Comparison of ENCODE assay signal across 9 cellular contexts in the genomic region with DNA sequence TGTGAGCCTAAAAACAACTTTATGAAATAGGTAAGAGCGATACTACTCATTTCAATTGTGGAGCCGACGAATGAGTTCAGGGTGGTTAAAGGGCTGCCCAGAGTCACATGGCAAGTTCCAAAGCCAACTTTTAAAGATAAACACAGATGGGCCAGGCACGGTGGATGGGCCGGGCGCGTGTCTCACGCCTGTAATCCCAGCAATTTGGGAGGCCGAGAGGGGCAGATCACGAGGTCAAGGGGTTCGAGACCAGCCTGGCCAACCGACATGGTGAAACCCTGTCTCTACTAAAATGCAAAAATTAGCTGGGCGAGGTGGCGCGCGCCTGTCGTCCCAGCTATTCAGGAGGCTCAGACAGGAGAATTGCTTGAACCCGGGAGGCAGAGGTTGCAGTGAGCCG. TPM values are rescaled to one million over a fixed set of nuclear protein-coding genes. Genes with fewer than 3 reads are reported as not detected.
DNase-seq lines count a peak whose midpoint lies in the region; ATAC-seq and TF ChIP-seq lines count a peak whose summit lies in the region.
"Had no signal": no experiment of that assay in that cellular context is flagged by ENCODE, and none has a peak within 500 bp of the region (broad histone marks: within the 10 kb centered on the region; RNA-seq: fewer than 3 reads in every experiment).

No MANE protein-coding gene starts in this region.

- no peak for ATAC-seq in activated CD8-positive, alpha-beta T cell treated with anti-CD3 and anti-CD28 coated beads for 36 hours
- ATAC-seq in HG03565 (IDR thresholded peaks at IDR 0.05; ENCODE audit: unreplicated experiment): no peak

- H3K36me3 Mint-ChIP-seq in activated CD4-positive, alpha-beta memory T cell treated with anti-CD3 and anti-CD28 coated beads, Interleukin-2, amount 10 ng/mL, durations not matched to agents 7 days and 5 days (ENCODE audit: low read depth): no peaks in the 10 kb centered on the region
- H3K36me3 Mint-ChIP-seq in activated CD4-positive, alpha-beta memory T cell treated with anti-CD3 and anti-CD28 coated beads for 36 hours: no peaks in the 10 kb centered on the region
- no peaks in the 10 kb centered on the region for H3K36me3 Mint-ChIP-seq in activated CD8-positive, alpha-beta T cell treated with anti-CD3 and anti-CD28 coated beads for 36 hours (ENCODE audit: low read depth)
- H3K36me3 Mint-ChIP-seq in glutamatergic neuron (ENCODE audit: unreplicated experiment): no peaks in the 10 kb centered on the region

- TF ChIP-seq CTCF in activated CD8-positive, alpha-beta T cell treated with anti-CD3 and anti-CD28 coated beads for 36 hours (IDR thresholded peaks at IDR 0.05): no peak
- TF ChIP-seq CTCF in glutamatergic neuron (IDR thresholded peaks at IDR 0.05; ENCODE audit: partially characterized antibody, unreplicated experiment): no peak

- H3K4me3 Mint-ChIP-seq in activated CD4-positive, alpha-beta memory T cell treated with anti-CD3 and anti-CD28 coated beads, Interleukin-2, amount 10 ng/mL, durations not matched to agents 7 days and 5 days: peak overlapping the region; percentile 58
- H3K4me3 Mint-ChIP-seq in activated CD4-positive, alpha-beta memory T cell treated with anti-CD3 and anti-CD28 coated beads for 36 hours: no peak overlapping the region
- peak overlapping the region; percentile 67 for H3K4me3 Mint-ChIP-seq in activated CD8-positive, alpha-beta T cell treated with anti-CD3 and anti-CD28 coated beads for 36 hours
- H3K4me3 Mint-ChIP-seq in glutamatergic neuron (ENCODE audit: unreplicated experiment): peak overlapping the region; percentile 91

- intact Hi-C loops in activated CD4-positive, alpha-beta memory T cell treated with anti-CD3 and anti-CD28 coated beads for 36 hours (cut with micrococcal nuclease): loop anchor here (5.0 kb wide), 1 partner anchor 296 kb away; no protein-coding TSS in a partner anchor
- intact Hi-C loops in activated CD8-positive, alpha-beta T cell treated with anti-CD3 and anti-CD28 coated beads for 36 hours (cut with micrococcal nuclease): loop anchor here (10.0 kb wide), 1 partner anchor 248 kb away; no protein-coding TSS in a partner anchor

- H3K4me3 ChIP-seq in skin epidermis: peak overlapping the region in 4 of 7 experiments; percentile 72 to 79 (median 76)

- no peak overlapping the region for H3K27ac Mint-ChIP-seq in activated CD4-positive, alpha-beta memory T cell treated with anti-CD3 and anti-CD28 coated beads, Interleukin-2, amount 10 ng/mL, durations not matched to agents 7 days and 5 days
- no peak overlapping the region for H3K27ac Mint-ChIP-seq in activated CD4-positive, alpha-beta memory T cell treated with anti-CD3 and anti-CD28 coated beads for 36 hours
- H3K27ac Mint-ChIP-seq in activated CD8-positive, alpha-beta T cell treated with anti-CD3 and anti-CD28 coated beads for 36 hours: no peak overlapping the region
- no peak overlapping the region for H3K27ac Mint-ChIP-seq in glutamatergic neuron (ENCODE audit: unreplicated experiment)

- CTCF ChIA-PET in activated CD4-positive, alpha-beta memory T cell treated with anti-CD3 and anti-CD28 coated beads, Interleukin-2, amount 10 ng/mL, durations not matched to agents 7 days and 5 days (lab: Charles Lee): interaction anchor here (0.6 to 3.6 kb wide), 5 partner anchors 10 to 579 kb away, joined by 3 to 68 read pairs (median 4); no protein-coding TSS in a partner anchor
- CTCF ChIA-PET in activated CD4-positive, alpha-beta memory T cell treated with anti-CD3 and anti-CD28 coated beads for 36 hours (lab: Charles Lee): interaction anchor here (1.0 to 1.5 kb wide), 5 partner anchors 11 to 398 kb away, joined by 3 to 11 read pairs (median 3); no protein-coding TSS in a partner anchor
- CTCF ChIA-PET in activated CD8-positive, alpha-beta T cell treated with anti-CD3 and anti-CD28 coated beads for 36 hours (lab: Charles Lee): interaction anchor here (1.2 to 2.9 kb wide), 3 partner anchors 11 to 397 kb away, joined by 3 to 15 read pairs (median 10); no protein-coding TSS in a partner anchor

- H3K27ac ChIP-seq in skin epidermis: peak overlapping the region in 15 of 21 experiments; percentile 85 to 99 (median 93)

- peaks cover 21% of the 10 kb centered on the region for H3K27me3 Mint-ChIP-seq in activated CD4-positive, alpha-beta memory T cell treated with anti-CD3 and anti-CD28 coated beads, Interleukin-2, amount 10 ng/mL, durations not matched to agents 7 days and 5 days
- H3K27me3 Mint-ChIP-seq in activated CD4-positive, alpha-beta memory T cell treated with anti-CD3 and anti-CD28 coated beads for 36 hours: peaks cover 20% of the 10 kb centered on the region
- peaks cover 22% of the 10 kb centered on the region for H3K27me3 Mint-ChIP-seq in activated CD8-positive, alpha-beta T cell treated with anti-CD3 and anti-CD28 coated beads for 36 hours
- no peaks in the 10 kb centered on the region for H3K27me3 Mint-ChIP-seq in glutamatergic neuron (ENCODE audit: unreplicated experiment)

- peaks cover 12% of the 10 kb centered on the region for H3K4me1 Mint-ChIP-seq in activated CD4-positive, alpha-beta memory T cell treated with anti-CD3 and anti-CD28 coated beads, Interleukin-2, amount 10 ng/mL, durations not matched to agents 7 days and 5 days
- H3K4me1 Mint-ChIP-seq in activated CD4-positive, alpha-beta memory T cell treated with anti-CD3 and anti-CD28 coated beads for 36 hours (ENCODE audit: low read depth): no peaks in the 10 kb centered on the region
- H3K4me1 Mint-ChIP-seq in activated CD8-positive, alpha-beta T cell treated with anti-CD3 and anti-CD28 coated beads for 36 hours (ENCODE audit: low read depth): peaks cover 8% of the 10 kb centered on the region
- no peaks in the 10 kb centered on the region for H3K4me1 Mint-ChIP-seq in glutamatergic neuron (ENCODE audit: low read depth, unreplicated experiment)

- no peak for DNase-seq in activated CD4-positive, alpha-beta memory T cell treated with anti-CD3 and anti-CD28 coated beads, Interleukin-2, amount 10 ng/mL, durations not matched to agents 7 days and 5 days
- no peak for DNase-seq in activated CD4-positive, alpha-beta memory T cell treated with anti-CD3 and anti-CD28 coated beads for 36 hours
- no peak for DNase-seq in activated CD8-positive, alpha-beta T cell treated with anti-CD3 and anti-CD28 coated beads for 36 hours
- DNase-seq in glutamatergic neuron: no peak
- no peak for DNase-seq in epidermal melanocyte (ENCODE audit: insufficient read length, low spot score)
- no peak for DNase-seq in NCI-H1105 treated with DMSO at 0.1 percent for 48 hours (lab: John Stamatoyannopoulos, UW)
- DNase-seq: stimulated activated naive CD4-positive, alpha-beta T cell had no signal

- POLR2A ChIA-PET in activated CD4-positive, alpha-beta memory T cell treated with anti-CD3 and anti-CD28 coated beads, Interleukin-2, amount 10 ng/mL, durations not matched to agents 7 days and 5 days (lab: Charles Lee): no interaction called here
- POLR2A ChIA-PET in activated CD4-positive, alpha-beta memory T cell treated with anti-CD3 and anti-CD28 coated beads for 36 hours (lab: Charles Lee): interaction anchor here (0.8 kb wide), 1 partner anchor 327 kb away, joined by 3 read pairs; no protein-coding TSS in a partner anchor
- POLR2A ChIA-PET in activated CD8-positive, alpha-beta T cell treated with anti-CD3 and anti-CD28 coated beads for 36 hours (lab: Charles Lee): interaction anchor here (1.1 kb wide), 1 partner anchor 399 kb away, joined by 5 read pairs; no protein-coding TSS in a partner anchor

- no peaks in the 10 kb centered on the region for H3K9me3 Mint-ChIP-seq in activated CD4-positive, alpha-beta memory T cell treated with anti-CD3 and anti-CD28 coated beads, Interleukin-2, amount 10 ng/mL, durations not matched to agents 7 days and 5 days
- no peaks in the 10 kb centered on the region for H3K9me3 Mint-ChIP-seq in activated CD4-positive, alpha-beta memory T cell treated with anti-CD3 and anti-CD28 coated beads for 36 hours
- no peaks in the 10 kb centered on the region for H3K9me3 Mint-ChIP-seq in activated CD8-positive, alpha-beta T cell treated with anti-CD3 and anti-CD28 coated beads for 36 hours
- no peaks in the 10 kb centered on the region for H3K9me3 Mint-ChIP-seq in glutamatergic neuron (ENCODE audit: unreplicated experiment)

RNA-seq across cellular contexts. Expression of gene C4orf36, which starts 0.9 kb away (rescaled TPM):
- total RNA-seq in activated CD4-positive, alpha-beta memory T cell treated with anti-CD3 and anti-CD28 coated beads, Interleukin-2, amount 10 ng/mL, durations not matched to agents 7 days and 5 days: not detected
- under 1 TPM in 1 of 2 experiments, not detected in 1; 0.61 TPM for total RNA-seq in activated CD4-positive, alpha-beta memory T cell treated with anti-CD3 and anti-CD28 coated beads for 36 hours
- total RNA-seq in activated CD8-positive, alpha-beta T cell treated with anti-CD3 and anti-CD28 coated beads for 36 hours: not detected
- total RNA-seq in glutamatergic neuron (ENCODE audit: unreplicated experiment): not detected

RNA-seq across cellular contexts. Expression of gene AFF1, which starts 41.7 kb away (rescaled TPM):
- 10 to 100 TPM; 68.8 to 72.0 TPM for total RNA-seq in activated CD4-positive, alpha-beta memory T cell treated with anti-CD3 and anti-CD28 coated beads, Interleukin-2, amount 10 ng/mL, durations not matched to agents 7 days and 5 days
- total RNA-seq in activated CD4-positive, alpha-beta memory T cell treated with anti-CD3 and anti-CD28 coated beads for 36 hours: 10 to 100 TPM; 46.1 to 50.8 TPM
- 10 to 100 TPM; 40.3 to 45.4 TPM for total RNA-seq in activated CD8-positive, alpha-beta T cell treated with anti-CD3 and anti-CD28 coated beads for 36 hours
- 42.5 TPM for total RNA-seq in glutamatergic neuron (ENCODE audit: unreplicated experiment)

RNA-seq across cellular contexts. Expression of gene SLC10A6, which starts 44.0 kb away (rescaled TPM):
- not detected for total RNA-seq in activated CD4-positive, alpha-beta memory T cell treated with anti-CD3 and anti-CD28 coated beads, Interleukin-2, amount 10 ng/mL, durations not matched to agents 7 days and 5 days
- not detected for total RNA-seq in activated CD4-positive, alpha-beta memory T cell treated with anti-CD3 and anti-CD28 coated beads for 36 hours
- total RNA-seq in activated CD8-positive, alpha-beta T cell treated with anti-CD3 and anti-CD28 coated beads for 36 hours: not detected
- not detected for total RNA-seq in glutamatergic neuron (ENCODE audit: unreplicated experiment)
